Comparison of ENCODE assay signal across 8 cellular contexts in the genomic region with DNA sequence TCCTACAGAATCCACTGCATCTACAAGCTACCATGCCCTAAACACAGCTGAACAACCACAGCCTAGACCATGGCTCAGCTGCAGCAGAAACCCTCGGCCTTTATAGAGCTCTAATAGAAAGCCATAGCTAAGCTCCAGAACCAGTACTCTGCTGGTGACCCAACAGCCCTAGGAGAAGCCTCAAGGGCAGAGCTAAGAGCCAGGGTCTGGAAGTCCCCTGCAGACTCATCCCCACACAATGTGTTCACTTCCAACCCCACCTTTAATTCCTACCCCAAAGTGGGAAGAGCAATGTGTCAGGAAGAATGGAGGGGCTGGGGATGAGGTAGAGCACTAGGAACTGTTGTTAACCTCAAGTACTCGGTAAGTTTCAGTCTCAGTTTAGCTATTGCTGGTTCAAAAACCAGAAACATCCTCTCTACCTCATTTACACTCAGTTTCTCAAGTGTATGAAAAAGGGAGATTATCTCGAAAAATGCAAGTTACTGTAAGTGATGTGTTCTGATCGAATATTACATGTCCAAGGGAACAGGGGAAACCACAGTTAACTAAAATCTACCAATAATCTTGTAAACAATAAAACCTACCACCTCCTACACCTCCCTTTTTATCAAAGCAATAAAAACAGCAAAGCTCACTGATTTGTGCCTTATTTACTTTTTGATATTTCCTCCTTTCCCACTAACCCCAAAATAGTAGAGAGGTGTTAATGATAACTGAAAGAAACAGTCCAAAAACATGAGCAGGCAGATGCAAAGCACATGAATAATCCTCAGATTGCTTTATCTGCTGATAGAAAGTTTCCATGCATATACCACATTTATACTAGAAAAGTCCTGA.
DNase-seq lines count a peak whose midpoint lies in the region; ATAC-seq, FAIRE-seq and TF ChIP-seq lines count a peak whose summit lies in the region.
"Had no signal": no experiment of that assay in that cellular context is flagged by ENCODE, and none has a peak within 500 bp of the region (broad histone marks: within the 10 kb centered on the region; RNA-seq: fewer than 3 reads in every experiment).

No MANE protein-coding gene starts in this region.

- TF ChIP-seq CTCF in D721Med (IDR thresholded peaks at IDR 0.05; ENCODE audit: insufficient read depth, missing control alignments): no peak

- DNase-seq in central memory CD8-positive, alpha-beta T cell (ENCODE audit: low spot score in 2 of 2): no peak
- DNase-seq in HK-2 (ENCODE audit: unreplicated experiment) (no peak), D721Med (ENCODE audit: insufficient read length, low spot score) (no peak), HEK293T (ENCODE audit: extremely low spot score) (no peak)
- DNase-seq: NCI-H524 treated with DMSO at 0.1 percent for 48 hours had no signal

- ATAC-seq in GM18907 (IDR thresholded peaks at IDR 0.05; ENCODE audit: unreplicated experiment) (peak; percentile 75), GM21529 (IDR thresholded peaks at IDR 0.05; ENCODE audit: unreplicated experiment) (peak; percentile 91), HG03196 (IDR thresholded peaks at IDR 0.05; ENCODE audit: unreplicated experiment) (peak; percentile 70)
- ATAC-seq in central memory CD8-positive, alpha-beta T cell (replicated peaks; ENCODE audit: extremely low read depth, poor library complexity, severe bottlenecking): no peak

- H3K4me3 Mint-ChIP-seq in central memory CD8-positive, alpha-beta T cell: no peak overlapping the region

- peaks cover 23% of the 10 kb centered on the region for H3K36me3 Mint-ChIP-seq in central memory CD8-positive, alpha-beta T cell (ENCODE audit: insufficient read depth)

- peak overlapping the region; percentile 93 for H3K27ac Mint-ChIP-seq in central memory CD8-positive, alpha-beta T cell (ENCODE audit: low read depth)

- FAIRE-seq in D721Med (lab: Jason Lieb, UNC): no peak

- H3K9me3 Mint-ChIP-seq in central memory CD8-positive, alpha-beta T cell: no peaks in the 10 kb centered on the region

- H3K4me1 Mint-ChIP-seq in central memory CD8-positive, alpha-beta T cell: peaks cover 26% of the 10 kb centered on the region

- CTCF ChIA-PET in HEK293T (lab: Yijun Ruan, JAX): no interaction called here

- H3K27me3 Mint-ChIP-seq in central memory CD8-positive, alpha-beta T cell: no peaks in the 10 kb centered on the region

- POLR2A ChIA-PET in HEK293T (lab: Yijun Ruan, JAX): no interaction called here

TF ChIP-seq in HEK293T, 16 proteins besides CTCF, POLR2A, EP300 and RAD21:
- TF ChIP-seq SP1 (IDR thresholded peaks at IDR 0.05) (no peak), FOXM1 (IDR thresholded peaks at IDR 0.05; ENCODE audit: borderline replicate concordance) (no peak), ARNT (IDR thresholded peaks at IDR 0.05) (no peak), CTBP1 (IDR thresholded peaks at IDR 0.05; ENCODE audit: borderline replicate concordance) (no peak), L3MBTL2 (conservative IDR thresholded peaks at IDR 0.05) (no peak), FOXK2 (IDR thresholded peaks at IDR 0.05) (no peak), HDGF (IDR thresholded peaks at IDR 0.05; ENCODE audit: borderline replicate concordance) (no peak), SUZ12 (IDR thresholded peaks at IDR 0.05) (no peak)
- TF ChIP-seq, protein P1, sequence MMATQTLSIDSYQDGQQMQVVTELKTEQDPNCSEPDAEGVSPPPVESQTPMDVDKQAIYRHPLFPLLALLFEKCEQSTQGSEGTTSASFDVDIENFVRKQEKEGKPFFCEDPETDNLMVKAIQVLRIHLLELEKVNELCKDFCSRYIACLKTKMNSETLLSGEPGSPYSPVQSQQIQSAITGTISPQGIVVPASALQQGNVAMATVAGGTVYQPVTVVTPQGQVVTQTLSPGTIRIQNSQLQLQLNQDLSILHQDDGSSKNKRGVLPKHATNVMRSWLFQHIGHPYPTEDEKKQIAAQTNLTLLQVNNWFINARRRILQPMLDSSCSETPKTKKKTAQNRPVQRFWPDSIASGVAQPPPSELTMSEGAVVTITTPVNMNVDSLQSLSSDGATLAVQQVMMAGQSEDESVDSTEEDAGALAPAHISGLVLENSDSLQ (IDR thresholded peaks at IDR 0.05): no peak
